In genomic region chr13:45168555-45168930, GRCh38 we compare ENCODE assay signal across 19 cellular contexts. TPM values are rescaled to one million over a fixed set of nuclear protein-coding genes. Genes with fewer than 3 reads are reported as not detected.
"Had no signal": no experiment of that assay in that cellular context is flagged by ENCODE, and none has a peak within 500 bp of the region (broad histone marks: within the 10 kb centered on the region; RNA-seq: fewer than 3 reads in every experiment).

No MANE protein-coding gene starts in this region.

- H3K9me3 Mint-ChIP-seq: brain had no signal

- H3K4me3 Mint-ChIP-seq: brain, naive B cell had no signal

- H3K27ac ChIP-seq: esophagus muscularis mucosa, right atrium auricular region, tibial artery had no signal

- DNase-seq: activated CD4-positive, alpha-beta T cell treated with anti-CD3 and anti-CD28 coated beads, Interleukin-2, amount 50 U/mL, for 4 hours; activated effector memory CD4-positive, alpha-beta T cell treated with anti-CD3 and anti-CD28 coated beads, Interleukin-2, amount 50 U/mL, for 16 hours; activated T-cell treated with anti-CD3 and anti-CD28 coated beads, Interleukin-2, amount 50 U/mL, for 1 hour; amniotic stem cell; cerebellar nuclear complex; head of caudate nucleus; midbrain; naive B cell; tibial artery had no signal

- H3K27me3 ChIP-seq: esophagus muscularis mucosa, right atrium auricular region, tibial artery had no signal

- H3K4me1 ChIP-seq: right atrium auricular region, tibial artery had no signal

- H3K36me3 ChIP-seq: tibial artery had no signal

- FAIRE-seq: islet of Langerhans had no signal

- ATAC-seq: activated CD4-positive, CD25-positive, alpha-beta regulatory T cell treated with anti-CD3 and anti-CD28 coated beads, Interleukin-2, amount 50 U/mL, for 24 hours; activated naive CD4-positive, alpha-beta T cell treated with anti-CD3 and anti-CD28 coated beads, Interleukin-2, amount 50 U/mL, for 72 hours had no signal

- H3K9me3 ChIP-seq: esophagus muscularis mucosa, right atrium auricular region, tibial artery had no signal

- H3K4me3 ChIP-seq: esophagus muscularis mucosa, right atrium auricular region, skin epidermis, tibial artery had no signal

- H3K27me3 Mint-ChIP-seq: brain, naive B cell had no signal

- H3K4me1 Mint-ChIP-seq: brain had no signal

RNA-seq across cellular contexts. Expression of gene KCTD4, which starts 32.3 kb away (rescaled TPM):
- total RNA-seq: activated naive CD4-positive, alpha-beta T cell treated with anti-CD3 and anti-CD28 coated beads, Interleukin-2, amount 50 U/mL, for 72 hours; dermis microvascular lymphatic vessel endothelial cell; esophagus muscularis mucosa; liver; T-helper 2 cell treated with Interferon-gamma antibody and Interleukin-4, amounts not matched to agents 100 ng/mL and 5 ng/mL, for 36 hours had no signal
